9 cellular contexts compared by ENCODE assay signal in the genomic region with DNA sequence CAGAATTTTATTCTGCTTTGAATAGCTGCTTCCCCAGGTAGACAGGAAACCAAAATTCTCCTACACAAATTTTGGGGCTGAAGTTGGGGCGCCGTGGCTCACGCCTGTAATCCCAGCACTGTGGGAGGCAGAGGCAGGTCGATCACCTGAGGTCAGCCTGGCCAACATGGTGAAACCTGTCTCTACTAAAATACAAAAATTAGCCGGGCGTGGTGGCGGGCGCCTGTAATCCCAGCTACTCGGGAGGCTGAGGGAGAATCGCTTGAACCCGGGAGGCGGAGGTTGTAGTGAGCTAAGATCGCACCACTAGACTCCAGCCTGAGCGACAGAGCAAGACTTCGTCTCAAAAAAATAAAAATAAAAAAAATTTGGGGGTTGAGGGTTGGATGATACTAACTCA. TPM values are rescaled to one million over a fixed set of nuclear protein-coding genes. Genes with fewer than 3 reads are reported as not detected.
DNase-seq lines count a peak whose midpoint lies in the region; ATAC-seq and TF ChIP-seq lines count a peak whose summit lies in the region.
"Not testable (repeated sequence)": the region's sequence is repeated elsewhere in the genome, so short reads cannot be mapped to it uniquely, and the experiment has no call there.
"Had no signal": no experiment of that assay in that cellular context is flagged by ENCODE, and none has a peak within 500 bp of the region (broad histone marks: within the 10 kb centered on the region; RNA-seq: fewer than 3 reads in every experiment).

No MANE protein-coding gene starts in this region.

- peak overlapping the region; percentile 98 for H3K4me3 Mint-ChIP-seq in activated T-cell treated with anti-CD3 and anti-CD28 coated beads, Interleukin-2, amount 50 U/mL, for 24 hours

- peak overlapping the region; percentile 99 for H3K9ac ChIP-seq in OCI-LY1 (ENCODE audit: low read length)

- peak overlapping the region; percentile 99 for H3K27ac Mint-ChIP-seq in activated T-cell treated with anti-CD3 and anti-CD28 coated beads, Interleukin-2, amount 50 U/mL, for 24 hours

- not testable (repeated sequence) for ATAC-seq in foreskin keratinocyte, upper lobe of right lung

- not testable (repeated sequence) for DNase-seq in activated T-cell treated with anti-CD3 and anti-CD28 coated beads, Interleukin-2, amount 50 U/mL, for 24 hours; caudate nucleus (lab: John Stamatoyannopoulos, UW); foreskin keratinocyte; retinal pigment epithelial cell (ENCODE audit: low read depth)
- DNase-seq in upper lobe of right lung: peak; percentile 51

- H3K27me3 Mint-ChIP-seq in activated T-cell treated with anti-CD3 and anti-CD28 coated beads, Interleukin-2, amount 50 U/mL, for 24 hours: not testable (repeated sequence)

- peak overlapping the region; percentile 96 for H3K4me3 ChIP-seq in DOHH2 (ENCODE audit: low read length)
- peak overlapping the region; percentile 86 for H3K4me3 ChIP-seq in OCI-LY1 (ENCODE audit: low read depth, low read length, poor library complexity, severe bottlenecking)
- peak overlapping the region; percentile 81 for H3K4me3 ChIP-seq in mononuclear cell (ENCODE audit: low read length)
- peak overlapping the region; percentile 78 for H3K4me3 ChIP-seq in retinal pigment epithelial cell (ENCODE audit: low read length)
- peak overlapping the region; percentile 100 for H3K4me3 ChIP-seq in upper lobe of right lung

- H2AFZ ChIP-seq in OCI-LY1 (ENCODE audit: low read length): not testable (repeated sequence)

- H3K27me3 ChIP-seq in DOHH2 (ENCODE audit: control insufficient read depth, low read length); OCI-LY1 (ENCODE audit: insufficient read depth, low read length); foreskin keratinocyte; mononuclear cell (ENCODE audit: insufficient read depth, low read length); upper lobe of right lung: not testable (repeated sequence)

- H3K36me3 ChIP-seq in DOHH2 (ENCODE audit: control insufficient read depth, low read length): peaks cover 35% of the 10 kb centered on the region
- peaks cover 23% of the 10 kb centered on the region for H3K36me3 ChIP-seq in OCI-LY1 (ENCODE audit: insufficient read depth, low read length)
- H3K36me3 ChIP-seq in upper lobe of right lung: not testable (repeated sequence)

- H3K36me3 Mint-ChIP-seq in activated T-cell treated with anti-CD3 and anti-CD28 coated beads, Interleukin-2, amount 50 U/mL, for 24 hours (ENCODE audit: low read depth): peaks cover 46% of the 10 kb centered on the region

- not testable (repeated sequence) for H3K9me3 Mint-ChIP-seq in activated T-cell treated with anti-CD3 and anti-CD28 coated beads, Interleukin-2, amount 50 U/mL, for 24 hours

- H3K4me1 Mint-ChIP-seq in activated T-cell treated with anti-CD3 and anti-CD28 coated beads, Interleukin-2, amount 50 U/mL, for 24 hours (ENCODE audit: low read depth): peaks cover 36% of the 10 kb centered on the region

- H3K9me3 ChIP-seq in DOHH2 (ENCODE audit: control insufficient read depth, insufficient read depth, low read length); OCI-LY1 (ENCODE audit: low read length); mononuclear cell (ENCODE audit: low read depth, low read length); upper lobe of right lung: not testable (repeated sequence)

- not testable (repeated sequence) for TF ChIP-seq CTCF in DOHH2 (IDR thresholded peaks at IDR 0.05; ENCODE audit: low read depth, low read length, poor library complexity, severe bottlenecking); OCI-LY1 (IDR thresholded peaks at IDR 0.05; ENCODE audit: low read length); foreskin keratinocyte (conservative IDR thresholded peaks at IDR 0.05); retinal pigment epithelial cell (conservative IDR thresholded peaks at IDR 0.05; ENCODE audit: low read depth, low read length); upper lobe of right lung (IDR thresholded peaks at IDR 0.05)

- peak overlapping the region; percentile 68 for H3K27ac ChIP-seq in DOHH2 (ENCODE audit: low read depth, low read length)
- H3K27ac ChIP-seq in OCI-LY1 (ENCODE audit: low read depth, low read length, poor library complexity, severe bottlenecking): peak overlapping the region; percentile 92
- peak overlapping the region; percentile 97 for H3K27ac ChIP-seq in caudate nucleus (ENCODE audit: low read depth, low read length)
- H3K27ac ChIP-seq in foreskin keratinocyte: peak overlapping the region; percentile 84
- H3K27ac ChIP-seq in upper lobe of right lung: peak overlapping the region; percentile 99

- H4K20me1 ChIP-seq in DOHH2 (ENCODE audit: control insufficient read depth, insufficient read depth, low read depth, low read length): peaks cover 15% of the 10 kb centered on the region
- not testable (repeated sequence) for H4K20me1 ChIP-seq in OCI-LY1 (ENCODE audit: insufficient read depth, low read length)

- H3K4me2 ChIP-seq in DOHH2 (ENCODE audit: low read length): peak overlapping the region; percentile 55
- peak overlapping the region; percentile 97 for H3K4me2 ChIP-seq in OCI-LY1 (ENCODE audit: low read length)

- H3K79me2 ChIP-seq in DOHH2 (ENCODE audit: control insufficient read depth, low read length): peaks cover 49% of the 10 kb centered on the region
- H3K79me2 ChIP-seq in OCI-LY1 (ENCODE audit: insufficient read depth, low read length): peaks cover 36% of the 10 kb centered on the region

- intact Hi-C loops in upper lobe of right lung (cut with DNase I): not testable (repeated sequence)

- H3F3A ChIP-seq in DOHH2 (ENCODE audit: control insufficient read depth, insufficient read depth); OCI-LY1 (ENCODE audit: insufficient read depth, low read length): not testable (repeated sequence)

- peaks cover 32% of the 10 kb centered on the region for H3K4me1 ChIP-seq in DOHH2 (ENCODE audit: control insufficient read depth, low read length)
- H3K4me1 ChIP-seq in OCI-LY1 (ENCODE audit: insufficient read depth, low read length, severe bottlenecking): peaks cover 29% of the 10 kb centered on the region
- H3K4me1 ChIP-seq in foreskin keratinocyte: not testable (repeated sequence)
- peaks cover 54% of the 10 kb centered on the region for H3K4me1 ChIP-seq in mononuclear cell (ENCODE audit: insufficient read depth, low read length)
- H3K4me1 ChIP-seq in upper lobe of right lung: peaks cover 27% of the 10 kb centered on the region

- H3K9me2 ChIP-seq in DOHH2 (replicated peaks; ENCODE audit: control insufficient read depth, low read length); OCI-LY1 (ENCODE audit: low read depth, low read length): not testable (repeated sequence)

RNA-seq across cellular contexts. Expression of gene CANX, which starts 1.2 kb away (rescaled TPM):
- total RNA-seq in foreskin keratinocyte (419 and 450 TPM in 2 replicates), mononuclear cell (273 TPM), upper lobe of right lung (630 TPM)
- polyA plus RNA-seq in foreskin keratinocyte: 119 and 139 TPM in 2 replicates

RNA-seq across cellular contexts. Expression of gene CBY3, which starts 16.7 kb away (rescaled TPM):
- total RNA-seq in foreskin keratinocyte (not detected in 2 replicates), mononuclear cell (0.52 TPM), upper lobe of right lung (not detected)
- not detected in 2 replicates for polyA plus RNA-seq in foreskin keratinocyte
- total RNA-seq: left lobe of liver had no signal

RNA-seq across cellular contexts. Expression of gene MAML1, which starts 35.1 kb away (rescaled TPM):
- total RNA-seq in foreskin keratinocyte (16.0 and 16.2 TPM in 2 replicates), mononuclear cell (14.0 TPM), upper lobe of right lung (24.4 TPM)
- polyA plus RNA-seq in foreskin keratinocyte: 5.6 and 7.3 TPM in 2 replicates
